In the genomic region with DNA sequence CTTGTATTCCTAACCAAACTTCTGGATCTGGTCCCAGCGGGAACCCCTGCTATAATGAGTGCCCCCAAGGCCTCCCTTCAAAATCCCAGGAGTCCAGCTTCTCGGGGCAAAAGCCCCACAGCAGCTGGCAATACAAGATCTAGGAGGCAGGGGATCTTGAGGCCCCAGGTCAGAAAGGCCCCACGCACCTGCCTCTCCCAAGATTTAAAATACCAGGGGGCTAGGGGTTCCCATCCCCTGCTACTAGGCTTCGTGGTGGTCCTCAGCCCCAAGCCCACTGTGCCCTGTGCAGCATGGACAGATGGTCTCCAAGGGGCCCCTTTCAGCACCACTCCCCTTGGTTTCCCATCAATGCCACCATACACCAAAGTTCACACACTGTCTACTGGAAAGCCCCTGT, we compare ENCODE assay signal across 14 cellular contexts. TPM values are rescaled to one million over a fixed set of nuclear protein-coding genes. Genes with fewer than 3 reads are reported as not detected.
DNase-seq lines count a peak whose midpoint lies in the region; ATAC-seq and TF ChIP-seq lines count a peak whose summit lies in the region.
"Had no signal": no experiment of that assay in that cellular context is flagged by ENCODE, and none has a peak within 500 bp of the region (broad histone marks: within the 10 kb centered on the region; RNA-seq: fewer than 3 reads in every experiment).

No MANE protein-coding gene starts in this region.

- no peak overlapping the region for H3K27ac ChIP-seq in neural progenitor cell
- H3K27ac ChIP-seq: right lobe of liver had no signal

- DNase-seq in T-helper 2 cell treated with Interferon-gamma antibody and Interleukin-4, amounts not matched to agents 5 μg/mL and 100 μg/mL, for 36 hours (ENCODE audit: low spot score): no peak
- no peak for DNase-seq in T-helper 2 cell
- no peak for DNase-seq in T-helper 17 cell
- no peak for DNase-seq in neural progenitor cell (ENCODE audit: low spot score)
- no peak for DNase-seq in NCI-H510A (lab: John Stamatoyannopoulos, UW)
- no peak for DNase-seq in AG08396 (ENCODE audit: low spot score)
- DNase-seq: 8988T, H7, NCI-H1417 treated with DMSO at 0.1 percent for 48 hours, SW 1271 had no signal

- ATAC-seq in HG02763 (IDR thresholded peaks at IDR 0.05; ENCODE audit: unreplicated experiment): peak; percentile 2
- no peak for ATAC-seq in T-helper 17 cell
- ATAC-seq in HG02759 (IDR thresholded peaks at IDR 0.05; ENCODE audit: unreplicated experiment): no peak

- no peak overlapping the region for H3K4me3 ChIP-seq in neural progenitor cell
- H3K4me3 ChIP-seq: right lobe of liver had no signal

- TF ChIP-seq CTCF in neural progenitor cell (IDR thresholded peaks at IDR 0.05): no peak

- H3K36me3 ChIP-seq in neural progenitor cell: no peaks in the 10 kb centered on the region
- H3K36me3 ChIP-seq: right lobe of liver had no signal

- H2AFZ ChIP-seq in neural progenitor cell (replicated peaks): no peak overlapping the region

- H3K27me3 Mint-ChIP-seq in T-helper 2 cell treated with Interferon-gamma antibody and Interleukin-4, amounts not matched to agents 5 μg/mL and 100 μg/mL, for 36 hours (ENCODE audit: low read depth): no peaks in the 10 kb centered on the region
- no peaks in the 10 kb centered on the region for H3K27me3 Mint-ChIP-seq in T-helper 17 cell
- peaks cover 10% of the 10 kb centered on the region for H3K27me3 Mint-ChIP-seq in neural progenitor cell (ENCODE audit: insufficient read depth, low read depth)

- H3K4me1 Mint-ChIP-seq in T-helper 2 cell treated with Interferon-gamma antibody and Interleukin-4, amounts not matched to agents 5 μg/mL and 100 μg/mL, for 36 hours (ENCODE audit: low read depth): peaks cover 47% of the 10 kb centered on the region
- peaks cover 13% of the 10 kb centered on the region for H3K4me1 Mint-ChIP-seq in T-helper 17 cell
- peaks cover 11% of the 10 kb centered on the region for H3K4me1 Mint-ChIP-seq in neural progenitor cell

- no peaks in the 10 kb centered on the region for H3K27me3 ChIP-seq in neural progenitor cell
- H3K27me3 ChIP-seq: right lobe of liver had no signal

- peak overlapping the region; percentile 88 for H3K27ac Mint-ChIP-seq in T-helper 2 cell treated with Interferon-gamma antibody and Interleukin-4, amounts not matched to agents 5 μg/mL and 100 μg/mL, for 36 hours
- H3K27ac Mint-ChIP-seq in T-helper 17 cell (peak overlapping the region; percentile 92), neural progenitor cell (peak overlapping the region; percentile 53)

- no peak overlapping the region for H3K4me3 Mint-ChIP-seq in T-helper 2 cell treated with Interferon-gamma antibody and Interleukin-4, amounts not matched to agents 5 μg/mL and 100 μg/mL, for 36 hours
- H3K4me3 Mint-ChIP-seq in T-helper 17 cell (no peak overlapping the region), neural progenitor cell (no peak overlapping the region)
- H3K4me3 Mint-ChIP-seq: brain had no signal

- no peaks in the 10 kb centered on the region for H3K36me3 Mint-ChIP-seq in T-helper 2 cell treated with Interferon-gamma antibody and Interleukin-4, amounts not matched to agents 5 μg/mL and 100 μg/mL, for 36 hours (ENCODE audit: low read depth)
- H3K36me3 Mint-ChIP-seq in T-helper 17 cell (ENCODE audit: low read depth): no peaks in the 10 kb centered on the region
- H3K36me3 Mint-ChIP-seq in neural progenitor cell: no peaks in the 10 kb centered on the region
- H3K36me3 Mint-ChIP-seq: brain had no signal

- no peaks in the 10 kb centered on the region for H3K9me3 Mint-ChIP-seq in T-helper 2 cell treated with Interferon-gamma antibody and Interleukin-4, amounts not matched to agents 5 μg/mL and 100 μg/mL, for 36 hours
- no peaks in the 10 kb centered on the region for H3K9me3 Mint-ChIP-seq in neural progenitor cell
- H3K9me3 Mint-ChIP-seq: brain had no signal

- no peaks in the 10 kb centered on the region for H3K9me3 ChIP-seq in T-helper 17 cell (ENCODE audit: control insufficient read depth, low read length, poor library complexity, severe bottlenecking)
- no peaks in the 10 kb centered on the region for H3K9me3 ChIP-seq in neural progenitor cell (ENCODE audit: low read depth)
- H3K9me3 ChIP-seq: right lobe of liver had no signal

- no peak overlapping the region for H3K9ac ChIP-seq in neural progenitor cell

- H4K20me1 ChIP-seq in neural progenitor cell (ENCODE audit: low read depth): no peaks in the 10 kb centered on the region

- no peaks in the 10 kb centered on the region for H3K79me2 ChIP-seq in neural progenitor cell (ENCODE audit: low read depth)

- no peak overlapping the region for H3K4me2 ChIP-seq in neural progenitor cell

- peaks cover 19% of the 10 kb centered on the region for H3K4me1 ChIP-seq in neural progenitor cell
- H3K4me1 ChIP-seq: right lobe of liver had no signal

- H3F3A ChIP-seq in neural progenitor cell (ENCODE audit: low read depth): no peaks in the 10 kb centered on the region

RNA-seq across cellular contexts. Expression of a gene that starts 15.8 kb away (rescaled TPM):
- total RNA-seq in T-helper 17 cell (not detected), neural progenitor cell (ENCODE audit: low replicate concordance) (0.99 and 1.1 TPM in 2 replicates)

RNA-seq across cellular contexts. Expression of a gene that starts 50.5 kb away (rescaled TPM):
- 1 to 10 TPM; 2.2 to 3.6 TPM for total RNA-seq in T-helper 17 cell
- 3.5 and 11.7 TPM in 2 replicates for total RNA-seq in neural progenitor cell (ENCODE audit: low replicate concordance)
